ENCODE assay signal across 14 cellular contexts in genomic region chr12:104692335-104693218, GRCh38.
A peak's percentile ranks its signal among the peaks of the same experiment; 100 is the strongest.
DNase-seq lines count a peak whose midpoint lies in the region; ATAC-seq and TF ChIP-seq lines count a peak whose summit lies in the region.
"Had no signal": no experiment of that assay in that cellular context is flagged by ENCODE, and none has a peak within 500 bp of the region (broad histone marks: within the 10 kb centered on the region; RNA-seq: fewer than 3 reads in every experiment).

No MANE protein-coding gene starts in this region.

- H3K27me3 Mint-ChIP-seq in T-helper 17 cell, result no peaks in the 10 kb centered on the region
- peaks cover 5% of the 10 kb centered on the region for H3K27me3 Mint-ChIP-seq in Calu3 (ENCODE audit: unreplicated experiment)
- H3K27me3 Mint-ChIP-seq in type B pancreatic cell, result no peaks in the 10 kb centered on the region
- H3K27me3 Mint-ChIP-seq: T-cell had no signal

- H3K4me3 ChIP-seq in DOHH2 (ENCODE audit: low read length) (peak overlapping the region; percentile 39), uterus (no peak overlapping the region)
- H3K4me3 ChIP-seq: cardiac muscle cell had no signal

- H3K36me3 ChIP-seq in DOHH2 (ENCODE audit: control insufficient read depth, low read length), result no peaks in the 10 kb centered on the region
- H3K36me3 ChIP-seq in uterus, result no peaks in the 10 kb centered on the region
- H3K36me3 ChIP-seq: cardiac muscle cell had no signal

- peaks cover 39% of the 10 kb centered on the region for H3K4me1 ChIP-seq in DOHH2 (ENCODE audit: control insufficient read depth, low read length)
- no peaks in the 10 kb centered on the region for H3K4me1 ChIP-seq in uterus

- CTCF ChIA-PET in Calu3 (lab: Charles Lee), result no interaction called here

- ATAC-seq in GM18907 (IDR thresholded peaks at IDR 0.05; ENCODE audit: unreplicated experiment) (peak; percentile 46), HG02642 (IDR thresholded peaks at IDR 0.05; ENCODE audit: poor library complexity, unreplicated experiment) (peak; percentile 47), T-helper 17 cell (no peak)
- ATAC-seq: T-cell had no signal

- H3F3A ChIP-seq in DOHH2 (ENCODE audit: control insufficient read depth, insufficient read depth), result no peaks in the 10 kb centered on the region

- H3K9me3 Mint-ChIP-seq in Calu3 (ENCODE audit: low read depth, unreplicated experiment) (no peaks in the 10 kb centered on the region), type B pancreatic cell (no peaks in the 10 kb centered on the region)
- H3K9me3 Mint-ChIP-seq: T-cell had no signal

- H3K9me2 ChIP-seq in DOHH2 (replicated peaks; ENCODE audit: control insufficient read depth, low read length), result no peaks in the 10 kb centered on the region

- no peak overlapping the region for H3K27ac ChIP-seq in DOHH2 (ENCODE audit: low read depth, low read length)
- no peak overlapping the region for H3K27ac ChIP-seq in uterus
- H3K27ac ChIP-seq: cardiac muscle cell had no signal

- intact Hi-C loops in uterus (cut with DNase I; ENCODE audit: low total_unique reads), result no loop called here
- intact Hi-C loops in Calu3 (cut with micrococcal nuclease; ENCODE audit: unreplicated experiment), result no loop called here

- H3K36me3 Mint-ChIP-seq in T-helper 17 cell (ENCODE audit: low read depth) (no peaks in the 10 kb centered on the region), Calu3 (ENCODE audit: insufficient read depth, unreplicated experiment) (no peaks in the 10 kb centered on the region), type B pancreatic cell (peaks cover 4% of the 10 kb centered on the region)

- peaks cover 3% of the 10 kb centered on the region; the same call in 1 of the 2 replicates for H4K20me1 ChIP-seq in DOHH2 (ENCODE audit: control insufficient read depth, insufficient read depth, low read depth, low read length)

- no TSS peak for BruUV-seq in Calu3 (replicated peaks; lab: Mats Ljungman, UMichigan)

- H3K4me3 Mint-ChIP-seq in T-helper 17 cell (no peak overlapping the region), Calu3 (ENCODE audit: low read depth, unreplicated experiment) (no peak overlapping the region), type B pancreatic cell (no peak overlapping the region)
- H3K4me3 Mint-ChIP-seq: T-cell had no signal

- peak overlapping the region; percentile 60 for H3K4me2 ChIP-seq in DOHH2 (ENCODE audit: low read length)

- TF ChIP-seq POLR2A in uterus (IDR thresholded peaks at IDR 0.05), result no peak

- no peaks in the 10 kb centered on the region for H3K9me3 ChIP-seq in DOHH2 (ENCODE audit: control insufficient read depth, insufficient read depth, low read length)
- no peaks in the 10 kb centered on the region for H3K9me3 ChIP-seq in T-helper 17 cell (ENCODE audit: control insufficient read depth, low read length, poor library complexity, severe bottlenecking)
- H3K9me3 ChIP-seq in uterus, result no peaks in the 10 kb centered on the region

- H3K27me3 ChIP-seq in DOHH2 (ENCODE audit: control insufficient read depth, low read length) (no peaks in the 10 kb centered on the region), uterus (no peaks in the 10 kb centered on the region)
- H3K27me3 ChIP-seq: cardiac muscle cell had no signal

- no peaks in the 10 kb centered on the region for H3K79me2 ChIP-seq in DOHH2 (ENCODE audit: control insufficient read depth, low read length)

- no peak for DNase-seq in T-helper 17 cell
- no peak for DNase-seq in uterus
- no peak for DNase-seq in Calu3
- no peak for DNase-seq in A172 (ENCODE audit: low spot score)
- DNase-seq in type B pancreatic cell (ENCODE audit: extremely low spot score, unreplicated experiment), result no peak
- DNase-seq: activated T-cell treated with anti-CD3 and anti-CD28 coated beads for 4 hours, kidney glomerular epithelial cell, NCI-H1105 treated with DMSO at 0.1 percent for 48 hours, occipital lobe had no signal

- H3K4me1 Mint-ChIP-seq in T-helper 17 cell, result peaks cover 48% of the 10 kb centered on the region
- H3K4me1 Mint-ChIP-seq in Calu3 (ENCODE audit: low read depth, unreplicated experiment), result no peaks in the 10 kb centered on the region
- H3K4me1 Mint-ChIP-seq in type B pancreatic cell (ENCODE audit: unreplicated experiment), result peaks cover 19% of the 10 kb centered on the region

- H3K27ac Mint-ChIP-seq in T-helper 17 cell, result peak overlapping the region; percentile 91
- H3K27ac Mint-ChIP-seq in Calu3 (ENCODE audit: unreplicated experiment), result no peak overlapping the region
- no peak overlapping the region for H3K27ac Mint-ChIP-seq in type B pancreatic cell
- H3K27ac Mint-ChIP-seq: T-cell had no signal

- TF ChIP-seq CTCF in DOHH2 (IDR thresholded peaks at IDR 0.05; ENCODE audit: low read depth, low read length, poor library complexity, severe bottlenecking), result no peak
- no peak for TF ChIP-seq CTCF in uterus (IDR thresholded peaks at IDR 0.05)
- TF ChIP-seq CTCF in Calu3 (IDR thresholded peaks at IDR 0.05; ENCODE audit: unreplicated experiment), result no peak
- TF ChIP-seq CTCF in type B pancreatic cell (conservative IDR thresholded peaks at IDR 0.05), result no peak
